ENCODE assay signal across 8 cellular contexts in genomic region chr1:228407118-228408040, GRCh38. TPM values are rescaled to one million over a fixed set of nuclear protein-coding genes. Genes with fewer than 3 reads are reported as not detected.
DNase-seq lines count a peak whose midpoint lies in the region; ATAC-seq and TF ChIP-seq lines count a peak whose summit lies in the region.

No MANE protein-coding gene starts in this region.

- intact Hi-C loops in heart right ventricle (cut with DNase I), result loop anchor here in 3 of 10 donors (2.0 to 10.0 kb wide), 4 partner anchors 63 to 265 kb away; partner anchors contain the start of genes GUK1 (in 1 of the 3) and RNF187 (in 1 of the 3)
- intact Hi-C loops in Right ventricle myocardium inferior (cut with DNase I), result loop anchor here (5.0 kb wide), 1 partner anchor 50 kb away; a partner anchor contains a TSS
- intact Hi-C loops in aorta (cut with DNase I), result loop anchor here in 1 of 2 donors (2.0 to 10.0 kb wide), 2 partner anchors 79 to 273 kb away; partner anchors contain the start of gene RNF187

- H4K5ac ChIP-seq in mesendoderm (ENCODE audit: low read length), result no peak overlapping the region

- H3K27me3 ChIP-seq in heart right ventricle, result no peaks in the 10 kb centered on the region
- H3K27me3 ChIP-seq in mesendoderm (ENCODE audit: insufficient read depth, low read length, poor library complexity), result no peaks in the 10 kb centered on the region
- H3K27me3 ChIP-seq in aorta (ENCODE audit: control insufficient read depth in 1 of 2, insufficient read depth in 2 of 2, low read length in 1 of 2), result no peaks in the 10 kb centered on the region

- H2AK5ac ChIP-seq in mesendoderm (ENCODE audit: low read length), result no peak overlapping the region

- H3K36me3 ChIP-seq in heart right ventricle (peaks cover 0 to 20% (median 0%) of the 10 kb centered on the region in 9 donors), mesendoderm (ENCODE audit: control insufficient read depth, insufficient read depth, low read length) (peaks cover 3% of the 10 kb centered on the region), aorta (ENCODE audit: control insufficient read depth in 1 of 2, insufficient read depth in 2 of 2, low read length in 1 of 2) (no peaks in the 10 kb centered on the region)

- peaks cover 6 to 48% (median 34%) of the 10 kb centered on the region in 9 donors for H3K4me1 ChIP-seq in heart right ventricle
- peaks cover 9% of the 10 kb centered on the region for H3K4me1 ChIP-seq in mesendoderm (ENCODE audit: control insufficient read depth, low read depth, low read length)
- H3K4me1 ChIP-seq in aorta (ENCODE audit: control insufficient read depth in 1 of 2, insufficient read depth in 2 of 2, low read length in 2 of 2), result no peaks in the 10 kb centered on the region

- in situ Hi-C loops in astrocyte of the cerebellum (cut with HindIII; ENCODE audit: low sequenced_read_pairs), result no loop called here

- no peak overlapping the region for H2BK15ac ChIP-seq in mesendoderm (replicated peaks; ENCODE audit: low read depth)

- DNase-seq in heart right ventricle (no peak), Right ventricle myocardium inferior (ENCODE audit: missing footprints) (no peak), astrocyte of the cerebellum (ENCODE audit: low read depth) (no peak), mesendoderm (peak; percentile 76), aorta (no peak)
- no peak for DNase-seq in stimulated activated CD4-positive, alpha-beta T cell treated with anti-CD3 and anti-CD28 coated beads, Interleukin-4, amount 100 ng/mL, for 24 hours

- peak overlapping the region; percentile 94 for H3K56ac ChIP-seq in mesendoderm (ENCODE audit: low read length)

- H3K9me3 ChIP-seq in heart right ventricle (no peaks in the 10 kb centered on the region), aorta (ENCODE audit: control insufficient read depth, low read length) (no peaks in the 10 kb centered on the region)

- H4K8ac ChIP-seq in mesendoderm (ENCODE audit: low read depth, low read length), result no peak overlapping the region

- no peak overlapping the region for H3K4ac ChIP-seq in mesendoderm (ENCODE audit: low read depth, low read length)

- peak overlapping the region; percentile 29 for H3K23ac ChIP-seq in mesendoderm (ENCODE audit: low read length)

- ATAC-seq in heart right ventricle, result peak in 1 of 8 donors; percentile 10
- no peak for ATAC-seq in Right ventricle myocardium inferior
- ATAC-seq in aorta (ENCODE audit: low FRiP score), result no peak
- ATAC-seq in HG02571 (IDR thresholded peaks at IDR 0.05; ENCODE audit: unreplicated experiment), result no peak
- ATAC-seq in HG02852 (IDR thresholded peaks at IDR 0.05; ENCODE audit: unreplicated experiment), result no peak

- peak overlapping the region; percentile 53 to 96 (median 84) for H3K27ac ChIP-seq in heart right ventricle
- peak overlapping the region; percentile 71 for H3K27ac ChIP-seq in mesendoderm (ENCODE audit: low read depth, low read length)
- no peak overlapping the region for H3K27ac ChIP-seq in aorta (ENCODE audit: low read depth in 1 of 2, low read length in 2 of 2)

- peak overlapping the region; percentile 1 for H3K18ac ChIP-seq in mesendoderm (ENCODE audit: low read length)

- H3K79me1 ChIP-seq in mesendoderm (ENCODE audit: low read length), result peaks cover 24% of the 10 kb centered on the region

- peak overlapping the region; percentile 85 for H3K9ac ChIP-seq in mesendoderm (ENCODE audit: low read length)

- H3K4me2 ChIP-seq in mesendoderm (ENCODE audit: low read length), result peak overlapping the region; percentile 93

- WGBS in heart right ventricle, 2 donors, result 11 to 16% methylated on average over 28 of the region's 28 CpGs
- no CpG with 5 or more reads among the region's 28 CpGs for WGBS in mesendoderm (ENCODE audit: extremely low coverage, insufficient coverage, low lambda C conversion rate)
- WGBS in aorta, 2 donors, result 11 to 12% methylated on average over 28 of the region's 28 CpGs

- peaks cover 35% of the 10 kb centered on the region for H3K79me2 ChIP-seq in mesendoderm (ENCODE audit: control insufficient read depth, insufficient read depth, low read length)

- H3K4me3 ChIP-seq in heart right ventricle (peak overlapping the region; percentile 71 to 100 (median 96)), astrocyte of the cerebellum (ENCODE audit: low read depth, low read length) (peak overlapping the region; percentile 80), mesendoderm (ENCODE audit: low read length) (peak overlapping the region; percentile 71), aorta (ENCODE audit: low read length in 2 of 2) (peak overlapping the region; percentile 20 to 54)

- H2BK5ac ChIP-seq in mesendoderm (ENCODE audit: low read length), result peak overlapping the region; percentile 92

- no peak for TF ChIP-seq CTCF in heart right ventricle (IDR thresholded peaks at IDR 0.05)
- TF ChIP-seq CTCF in astrocyte of the cerebellum (IDR thresholded peaks at IDR 0.05; ENCODE audit: low read depth, low read length, missing control alignments), result no peak

- peak overlapping the region; percentile 30 for H2BK120ac ChIP-seq in mesendoderm (ENCODE audit: low read depth, low read length)

RNA-seq across cellular contexts. Expression of gene TRIM11, which starts 0.7 kb away (rescaled TPM):
- total RNA-seq in heart right ventricle (10 to 100 TPM in 1 of 10 donors, 1 to 10 TPM in 9; 5.2 to 11.2 (median 6.9) TPM), Right ventricle myocardium inferior (7.7 TPM), aorta (10 to 100 TPM; 16.2 to 20.3 TPM)
- polyA plus RNA-seq in heart right ventricle (1 to 10 TPM; 7.1 to 8.8 TPM), aorta (10 to 100 TPM in 1 of 2 donors, 1 to 10 TPM in 1; 5.8 to 12.2 TPM)
- 15.8 TPM for polyA plus RNA-seq in mesendoderm (2013, experiment 1 of 2)
- polyA plus RNA-seq in mesendoderm (2013, experiment 2 of 2), result 15.4 TPM

RNA-seq across cellular contexts. Expression of gene TRIM17, which starts 9.3 kb away (rescaled TPM):
- under 1 TPM in 7 of 10 donors, not detected in 3; 0.14 to 0.44 (median 0.34) TPM for total RNA-seq in heart right ventricle
- under 1 TPM; 0.20 to 0.37 TPM for polyA plus RNA-seq in heart right ventricle
- total RNA-seq in Right ventricle myocardium inferior, result 0.38 TPM
- 1.4 TPM for polyA plus RNA-seq in mesendoderm (2013, experiment 1 of 2)
- 1.1 TPM for polyA plus RNA-seq in mesendoderm (2013, experiment 2 of 2)
- total RNA-seq in aorta, result 1 to 10 TPM in 1 of 2 donors, under 1 TPM in 1; 0.62 to 2.5 TPM
- not detected for polyA plus RNA-seq in aorta

Comparison
In these comparisons a context has a peak if more than half of its experiments do, and no peak if none do; other contexts are left out.
1. H3K27ac ChIP-seq: peak in heart right ventricle (10 of 10) and mesendoderm (single experiment); none in aorta (0 of 2).
2. H3K4me3 ChIP-seq: peak in every context shown above with its lines; median percentile 96 in heart right ventricle; 80 in astrocyte of the cerebellum; 71 in mesendoderm; 37 in aorta.